Comparison of ENCODE assay signal across 1 cellular context in genomic region chr2:241576293-241576654, GRCh38.
TF ChIP-seq lines count a peak whose summit lies in the region.

No MANE protein-coding gene starts in this region.

TF ChIP-seq in GM23338, 12 proteins besides CTCF, POLR2A, EP300 and RAD21 (continued from another document):
- TF ChIP-seq ZNF462 (CRISPR knock-in tag; IDR thresholded peaks at IDR 0.05): no peak
- TF ChIP-seq CREB1 (CRISPR knock-in tag; IDR thresholded peaks at IDR 0.05; ENCODE audit: low read depth): no peak
- no peak for TF ChIP-seq NANOG (IDR thresholded peaks at IDR 0.05; ENCODE audit: borderline replicate concordance)
- TF ChIP-seq STAT1 (IDR thresholded peaks at IDR 0.05; ENCODE audit: unreplicated experiment): no peak
- no peak for TF ChIP-seq REST (IDR thresholded peaks at IDR 0.05; ENCODE audit: unreplicated experiment)
- TF ChIP-seq ZNF331 (CRISPR knock-in tag; IDR thresholded peaks at IDR 0.05; ENCODE audit: low read depth): no peak
- TF ChIP-seq EZH2phosphoT487 (IDR thresholded peaks at IDR 0.05; ENCODE audit: unreplicated experiment): no peak
